Comparison of ENCODE assay signal across 8 cellular contexts in genomic region chr17:64779344-64780095, GRCh38.
DNase-seq lines count a peak whose midpoint lies in the region; ATAC-seq, FAIRE-seq and TF ChIP-seq lines count a peak whose summit lies in the region.

No MANE protein-coding gene starts in this region.

- no peaks in the 10 kb centered on the region; the same call in 2 of the 3 replicates for H3K9me3 ChIP-seq in GM12878 (replicated peaks; ENCODE audit: control insufficient read depth, insufficient read depth, low read length)
- no peaks in the 10 kb centered on the region for H3K9me3 ChIP-seq in thyroid gland

- SMC1A ChIA-PET in GM12878 (lab: Charles Lee; ENCODE audit: uncharacterized antibody, unreplicated experiment), result no interaction called here

- ATAC-seq in GM12878 (no peak), left lobe of liver (no peak), GM21390 (IDR thresholded peaks at IDR 0.05; ENCODE audit: unreplicated experiment) (no peak)

- H3K9ac ChIP-seq in GM12878 (ENCODE audit: control insufficient read depth, insufficient read depth, low read length), result no peak overlapping the region

- no peak for TF ChIP-seq EP300 in GM12878 (IDR thresholded peaks at IDR 0.05; ENCODE audit: borderline replicate concordance in 1 of 2, control insufficient read depth in 1 of 2, low read depth in 2 of 2, low read length in 2 of 2)

- BruUV-seq in GM12878 (replicated peaks; lab: Mats Ljungman, UMichigan), result TSS peak; percentile 30

- H3K27ac ChIP-seq in GM12878 (ENCODE audit: control insufficient read depth, insufficient read depth), result no peak overlapping the region
- peak overlapping the region in 1 of 3 donors; percentile 65 for H3K27ac ChIP-seq in thyroid gland

- no peak for TF ChIP-seq CTCF in GM12878 (IDR thresholded peaks at IDR 0.05 in 2 of 3, conservative IDR thresholded peaks at IDR 0.05 in 1 of 3; ENCODE audit: control insufficient read depth in 2 of 3, extremely low read depth in 1 of 3, insufficient read depth in 1 of 3, low read depth in 3 of 3, low read length in 3 of 3)
- no peak for TF ChIP-seq CTCF in thyroid gland (IDR thresholded peaks at IDR 0.05)

- in situ Hi-C loops in GM12878 (cut with MboI), result loop anchor here (10.0 kb wide), 1 partner anchor 165 kb away; no protein-coding TSS in a partner anchor

- FAIRE-seq in GM12878 (lab: Jason Lieb, UNC), result no peak

- DNase-seq in activated CD8-positive, alpha-beta memory T cell treated with anti-CD3 and anti-CD28 coated beads for 24 hours, result peak; percentile 57
- DNase-seq in activated CD8-positive, alpha-beta memory T cell treated with anti-CD3 and anti-CD28 coated beads, Interleukin-2, amount 50 U/mL, for 4 hours, result no peak
- DNase-seq in GM12878 (ENCODE audit: low read depth, low spot score) (no peak), left lobe of liver (ENCODE audit: low spot score) (peak; percentile 45), thyroid gland (peak; percentile 33 to 44), ureter (ENCODE audit: low spot score) (no peak)
- no peak for DNase-seq in stimulated activated naive CD4-positive, alpha-beta T cell (lab: John Stamatoyannopoulos, UW)

- H3K4me1 ChIP-seq in GM12878 (ENCODE audit: control insufficient read depth, insufficient read depth, low read length) (peaks cover 23% of the 10 kb centered on the region), thyroid gland (peaks cover 41 to 56% of the 10 kb centered on the region in 2 donors)

- peak overlapping the region; percentile 64; the same call in 1 of the 2 replicates for H3K4me2 ChIP-seq in GM12878 (ENCODE audit: control insufficient read depth, insufficient read depth)

- no peaks in the 10 kb centered on the region for H3K79me2 ChIP-seq in GM12878 (ENCODE audit: control insufficient read depth, insufficient read depth, low read length)

- 64% methylated on average over 32 of the region's 44 CpGs for WGBS in GM12878 (ENCODE audit: insufficient coverage, insufficient replicate concordance, low lambda C conversion rate, missing lambda C conversion rate)
- WGBS in thyroid gland, 2 donors, result 27 to 30% methylated on average over 23 to 25 of the region's 44 CpGs

- H4K20me1 ChIP-seq in GM12878 (ENCODE audit: control insufficient read depth, insufficient read depth), result no peaks in the 10 kb centered on the region

- H3K4me3 ChIP-seq in GM12878 (peak overlapping the region; percentile 60; the same call in 1 of the 2 replicates), thyroid gland (replicated peaks in 1 of 3) (peak overlapping the region in 1 of 3 donors; percentile 40)

- no peak for TF ChIP-seq POLR2A in GM12878 (IDR thresholded peaks at IDR 0.05; ENCODE audit: low read depth, low read length)
- no peak for TF ChIP-seq POLR2A in thyroid gland (IDR thresholded peaks at IDR 0.05)

- H3K27me3 ChIP-seq in GM12878 (replicated peaks in 1 of 2; ENCODE audit: control insufficient read depth in 2 of 2, insufficient read depth in 2 of 2, low read length in 1 of 2), result peaks cover 7 to 12% of the 10 kb centered on the region in 2 experiments; a peak in 3 of 4 replicates
- no peaks in the 10 kb centered on the region for H3K27me3 ChIP-seq in thyroid gland

- POLR2A ChIA-PET in GM12878 (lab: Charles Lee), result no interaction called here

- CTCF ChIA-PET in GM12878 (lab: Yijun Ruan, JAX), result no interaction called here

- no peak overlapping the region for H2AFZ ChIP-seq in GM12878 (ENCODE audit: control insufficient read depth, low read depth, low read length)

- TF ChIP-seq RAD21 in GM12878 (IDR thresholded peaks at IDR 0.05; ENCODE audit: insufficient read depth, low read depth, low read length), result no peak

- intact Hi-C loops in GM12878 (cut with micrococcal nuclease; ENCODE audit: unreplicated experiment) (no loop called here), thyroid gland (cut with DNase I) (no loop called here)

- no peaks in the 10 kb centered on the region for H3K36me3 ChIP-seq in GM12878 (ENCODE audit: control insufficient read depth in 2 of 2, insufficient read depth in 2 of 2, low read length in 1 of 2)
- H3K36me3 ChIP-seq in thyroid gland, result peaks cover 0 to 1% of the 10 kb centered on the region in 2 donors

- RAD21 ChIA-PET in GM12878 (lab: Charles Lee; ENCODE audit: unreplicated experiment), result no interaction called here

TF ChIP-seq in GM12878, 131 proteins besides CTCF, POLR2A, EP300 and RAD21:
- TF ChIP-seq PBX3 (IDR thresholded peaks at IDR 0.05; ENCODE audit: insufficient replicate concordance, low read depth, low read length) (no peak), EZH2 (IDR thresholded peaks at IDR 0.05; ENCODE audit: borderline replicate concordance, control insufficient read depth, low read depth, low read length) (0 out of 2 replicates have a peak, but pooled peaks have one; percentile 72)

Comparison
In these comparisons a context has a peak if more than half of its experiments do, and no peak if none do; other contexts are left out.
1. DNase-seq: peak in activated CD8-positive, alpha-beta memory T cell treated with anti-CD3 and anti-CD28 coated beads for 24 hours (single experiment), left lobe of liver (single experiment) and thyroid gland (2 of 2); none in activated CD8-positive, alpha-beta memory T cell treated with anti-CD3 and anti-CD28 coated beads, Interleukin-2, amount 50 U/mL, for 4 hours (single experiment), GM12878 (single experiment), stimulated activated naive CD4-positive, alpha-beta T cell (0 of 6) and ureter (single experiment).